ENCODE assay signal across 1 cellular context in genomic region chr4:37568494-37568893, GRCh38.
TF ChIP-seq lines count a peak whose summit lies in the region.

No MANE protein-coding gene starts in this region.

TF ChIP-seq in GM12878, 131 proteins besides CTCF, POLR2A, EP300 and RAD21 (continued from another document):
- TF ChIP-seq IRF3 (IDR thresholded peaks at IDR 0.05) = no peak
TF ChIP-seq in GM12878: peak in this region for 0.
